ENCODE assay signal across 8 cellular contexts in genomic region chr17:7403043-7403901, GRCh38. TPM values are rescaled to one million over a fixed set of nuclear protein-coding genes. Genes with fewer than 3 reads are reported as not detected.
DNase-seq lines count a peak whose midpoint lies in the region; ATAC-seq and TF ChIP-seq lines count a peak whose summit lies in the region.

No MANE protein-coding gene starts in this region.

- CTCF ChIA-PET in activated CD4-positive, alpha-beta T cell treated with anti-CD3 and anti-CD28 coated beads, Interleukin-2, amount 10 ng/mL, durations not matched to agents 7 days and 5 days (lab: Charles Lee): interaction anchor here (0.6 to 2.9 kb wide), 12 partner anchors 18 to 285 kb away, joined by 3 to 10 read pairs (median 5); partner anchors contain the start of genes TMEM102, TP53 and WRAP53

- POLR2A ChIA-PET in activated CD4-positive, alpha-beta T cell treated with anti-CD3 and anti-CD28 coated beads, Interleukin-2, amount 10 ng/mL, durations not matched to agents 7 days and 5 days (lab: Charles Lee): interaction anchor here (0.6 kb wide), 1 partner anchor 51 kb away, joined by 3 read pairs; no protein-coding TSS in a partner anchor

- TF ChIP-seq CTCF in fibroblast of pulmonary artery (IDR thresholded peaks at IDR 0.05; ENCODE audit: low read length, missing control alignments): no peak

- DNase-seq in DMS79 (lab: John Stamatoyannopoulos, UW) (peak; percentile 81), fibroblast of pulmonary artery (ENCODE audit: low read depth) (no peak)
- DNase-seq in Jurkat, Clone E6-1 (ENCODE audit: low read depth, low spot score): no peak
- DNase-seq in activated CD4-positive, alpha-beta T cell treated with anti-CD3 and anti-CD28 coated beads, Interleukin-2, amount 10 ng/mL, durations not matched to agents 7 days and 5 days: peak; percentile 31

- H3K4me3 ChIP-seq in Jurkat, Clone E6-1 (ENCODE audit: low read length): peak overlapping the region; percentile 85
- H3K4me3 ChIP-seq in fibroblast of pulmonary artery (replicated peaks; ENCODE audit: low read depth, low read length) (peak overlapping the region; percentile 73), neuron (ENCODE audit: low read length) (peak overlapping the region; percentile 66)

- H2AFZ ChIP-seq in neuron (ENCODE audit: low read depth, low read length): no peak overlapping the region

- H3K27me3 ChIP-seq in neuron (ENCODE audit: insufficient read depth, low read length): no peaks in the 10 kb centered on the region

- peaks cover 1% of the 10 kb centered on the region for H3K36me3 ChIP-seq in neuron (ENCODE audit: insufficient read depth, low read length)

- peaks cover 12% of the 10 kb centered on the region for H3K27me3 Mint-ChIP-seq in activated CD4-positive, alpha-beta T cell treated with anti-CD3 and anti-CD28 coated beads, Interleukin-2, amount 10 ng/mL, durations not matched to agents 7 days and 5 days

- H3K9me3 Mint-ChIP-seq in activated CD4-positive, alpha-beta T cell treated with anti-CD3 and anti-CD28 coated beads, Interleukin-2, amount 10 ng/mL, durations not matched to agents 7 days and 5 days: no peaks in the 10 kb centered on the region

- H3K4me1 Mint-ChIP-seq in activated CD4-positive, alpha-beta T cell treated with anti-CD3 and anti-CD28 coated beads, Interleukin-2, amount 10 ng/mL, durations not matched to agents 7 days and 5 days: peaks cover 26% of the 10 kb centered on the region

- peaks cover 5% of the 10 kb centered on the region for H3K36me3 Mint-ChIP-seq in activated CD4-positive, alpha-beta T cell treated with anti-CD3 and anti-CD28 coated beads, Interleukin-2, amount 10 ng/mL, durations not matched to agents 7 days and 5 days (ENCODE audit: low read depth)

- peak overlapping the region; percentile 95 for H3K27ac Mint-ChIP-seq in activated CD4-positive, alpha-beta T cell treated with anti-CD3 and anti-CD28 coated beads, Interleukin-2, amount 10 ng/mL, durations not matched to agents 7 days and 5 days

- peak overlapping the region; percentile 95 for H3K4me3 Mint-ChIP-seq in activated CD4-positive, alpha-beta T cell treated with anti-CD3 and anti-CD28 coated beads, Interleukin-2, amount 10 ng/mL, durations not matched to agents 7 days and 5 days

- ATAC-seq in GM18909 (IDR thresholded peaks at IDR 0.05; ENCODE audit: poor library complexity, unreplicated experiment): no peak
- no peak for ATAC-seq in GM18502 (IDR thresholded peaks at IDR 0.05; ENCODE audit: poor library complexity, unreplicated experiment)
- no peak for ATAC-seq in HG02852 (IDR thresholded peaks at IDR 0.05; ENCODE audit: unreplicated experiment)

- H3K4me1 ChIP-seq in neuron (ENCODE audit: insufficient read depth, low read length): peaks cover 27% of the 10 kb centered on the region

- no peaks in the 10 kb centered on the region for H3K9me3 ChIP-seq in neuron (ENCODE audit: low read length)

RNA-seq across cellular contexts. Expression of gene TMEM256, which starts 0.6 kb away (rescaled TPM):
- polyA plus RNA-seq in Jurkat, Clone E6-1 (2012; ENCODE audit: insufficient read depth, insufficient read length): 137 TPM
- total RNA-seq in activated CD4-positive, alpha-beta T cell treated with anti-CD3 and anti-CD28 coated beads, Interleukin-2, amount 10 ng/mL, durations not matched to agents 7 days and 5 days: 10 to 100 TPM; 47.2 to 48.3 TPM

RNA-seq across cellular contexts. Expression of gene NLGN2, which starts 4.4 kb away (rescaled TPM):
- 10.8 TPM for polyA plus RNA-seq in Jurkat, Clone E6-1 (2012; ENCODE audit: insufficient read depth, insufficient read length)
- total RNA-seq in activated CD4-positive, alpha-beta T cell treated with anti-CD3 and anti-CD28 coated beads, Interleukin-2, amount 10 ng/mL, durations not matched to agents 7 days and 5 days: 1 to 10 TPM in 1 of 2 experiments, under 1 TPM in 1; 0.89 to 1.4 TPM

RNA-seq across cellular contexts. Expression of gene PLSCR3, which starts 8.9 kb away (rescaled TPM):
- polyA plus RNA-seq in Jurkat, Clone E6-1 (2012; ENCODE audit: insufficient read depth, insufficient read length): 25.5 TPM
- total RNA-seq in activated CD4-positive, alpha-beta T cell treated with anti-CD3 and anti-CD28 coated beads, Interleukin-2, amount 10 ng/mL, durations not matched to agents 7 days and 5 days: 100 to 1,000 TPM; 151 to 161 TPM

RNA-seq across cellular contexts. Expression of gene SPEM1, which starts 16.9 kb away (rescaled TPM):
- not detected for polyA plus RNA-seq in Jurkat, Clone E6-1 (2012; ENCODE audit: insufficient read depth, insufficient read length)
- total RNA-seq in activated CD4-positive, alpha-beta T cell treated with anti-CD3 and anti-CD28 coated beads, Interleukin-2, amount 10 ng/mL, durations not matched to agents 7 days and 5 days: not detected

RNA-seq across cellular contexts. Expression of gene SPEM2, which starts 22.1 kb away (rescaled TPM):
- not detected for polyA plus RNA-seq in Jurkat, Clone E6-1 (2012; ENCODE audit: insufficient read depth, insufficient read length)
- not detected for total RNA-seq in activated CD4-positive, alpha-beta T cell treated with anti-CD3 and anti-CD28 coated beads, Interleukin-2, amount 10 ng/mL, durations not matched to agents 7 days and 5 days

Comparison
In these comparisons a context has a peak if more than half of its experiments do, and no peak if none do; other contexts are left out.
1. DNase-seq: peak in DMS79 (single experiment) and activated CD4-positive, alpha-beta T cell treated with anti-CD3 and anti-CD28 coated beads, Interleukin-2, amount 10 ng/mL, durations not matched to agents 7 days and 5 days (single experiment); none in Jurkat, Clone E6-1 (single experiment) and fibroblast of pulmonary artery (single experiment).
2. Peak in every context shown above with its lines, with median percentiles within 50 percentile points of each other: H3K4me3 ChIP-seq.